16 cellular contexts compared by ENCODE assay signal in genomic region chr11:9330387-9331384, GRCh38. TPM values are rescaled to one million over a fixed set of nuclear protein-coding genes. Genes with fewer than 3 reads are reported as not detected.
DNase-seq lines count a peak whose midpoint lies in the region; ATAC-seq and TF ChIP-seq lines count a peak whose summit lies in the region.
"Had no signal": no experiment of that assay in that cellular context is flagged by ENCODE, and none has a peak within 500 bp of the region (broad histone marks: within the 10 kb centered on the region; RNA-seq: fewer than 3 reads in every experiment).

No MANE protein-coding gene starts in this region.

- 64 to 69% methylated on average over 10 of the region's 10 CpGs for WGBS in upper lobe of left lung, 2 donors

- intact Hi-C loops in mucosa of descending colon (cut with DNase I, micrococcal nuclease): no loop called here

- H3K9me3 ChIP-seq in upper lobe of left lung: no peaks in the 10 kb centered on the region
- no peaks in the 10 kb centered on the region for H3K9me3 ChIP-seq in mucosa of descending colon
- H3K9me3 ChIP-seq: colonic mucosa, gastrocnemius medialis, thyroid gland had no signal

- TF ChIP-seq EP300 in upper lobe of left lung (IDR thresholded peaks at IDR 0.05): peak in 2 of 4 donors; percentile 24 to 72

- TF ChIP-seq CTCF in HFF-Myc (IDR thresholded peaks at IDR 0.05; ENCODE audit: low read depth, low read length, missing control alignments) (no peak), upper lobe of left lung (IDR thresholded peaks at IDR 0.05) (no peak), mucosa of descending colon (IDR thresholded peaks at IDR 0.05) (no peak)

- H3K4me3 ChIP-seq in HFF-Myc (replicated peaks; ENCODE audit: low read depth, low read length) (peak overlapping the region; percentile 8; the same call in 1 of the 2 replicates), upper lobe of left lung (no peak overlapping the region), mucosa of descending colon (no peak overlapping the region)
- H3K4me3 ChIP-seq: colonic mucosa, gastrocnemius medialis, thyroid gland had no signal

- no peaks in the 10 kb centered on the region for H3K27me3 ChIP-seq in upper lobe of left lung
- H3K27me3 ChIP-seq: colonic mucosa, gastrocnemius medialis, thyroid gland had no signal

- ATAC-seq in upper lobe of left lung (ENCODE audit: low FRiP score in 2 of 2) (peak; percentile 56 to 93), mucosa of descending colon (no peak)
- ATAC-seq: gastrocnemius medialis had no signal

- H3K4me1 ChIP-seq in upper lobe of left lung (peaks cover 0 to 13% (median 3%) of the 10 kb centered on the region in 4 donors), mucosa of descending colon (ENCODE audit: low read depth) (no peaks in the 10 kb centered on the region)
- H3K4me1 ChIP-seq: colonic mucosa, gastrocnemius medialis, thyroid gland had no signal

- no peak for TF ChIP-seq POLR2A in upper lobe of left lung (IDR thresholded peaks at IDR 0.05)

- DNase-seq in HFF-Myc (ENCODE audit: extremely low read depth, low read depth) (peak; percentile 81), T1000 (lab: John Stamatoyannopoulos, UW) (peak; percentile 75), glomerular visceral epithelial cell (ENCODE audit: extremely low spot score) (peak; percentile 38), upper lobe of left lung (peak in 1 of 2 donors; percentile 70), COR-L47 (lab: John Stamatoyannopoulos, UW) (no peak), NCI-H1092 treated with DMSO at 0.1 percent for 48 hours (lab: John Stamatoyannopoulos, UW) (no peak), mucosa of descending colon (no peak)
- no peak for DNase-seq in activated effector memory CD4-positive, alpha-beta T cell treated with anti-CD3 and anti-CD28 coated beads, Interleukin-2, amount 50 U/mL, for 16 hours
- DNase-seq: colonic mucosa, gastrocnemius medialis, GOT3, NCI-H1417, NCI-H524 treated with DMSO at 0.1 percent for 48 hours, Right ventricle myocardium superior, small intestine, thyroid gland had no signal

- peak overlapping the region; percentile 22 to 80 (median 69) for H3K27ac ChIP-seq in upper lobe of left lung
- H3K27ac ChIP-seq: colonic mucosa, gastrocnemius medialis, thyroid gland had no signal

- no peaks in the 10 kb centered on the region for H3K36me3 ChIP-seq in upper lobe of left lung
- no peaks in the 10 kb centered on the region for H3K36me3 ChIP-seq in mucosa of descending colon (ENCODE audit: low read depth)
- H3K36me3 ChIP-seq: colonic mucosa, gastrocnemius medialis, thyroid gland had no signal

RNA-seq across cellular contexts. Expression of gene TMEM41B, which starts 16.3 kb away (rescaled TPM):
- total RNA-seq in upper lobe of left lung (100 to 1,000 TPM in 2 of 6 donors, 10 to 100 TPM in 4; 61.7 to 114 (median 88.5) TPM), mucosa of descending colon (10 to 100 TPM; 33.2 to 57.9 (median 54.0) TPM)

RNA-seq across cellular contexts. Expression of gene IPO7, which starts 53.8 kb away (rescaled TPM):
- total RNA-seq in upper lobe of left lung (100 to 1,000 TPM in 2 of 6 donors, 10 to 100 TPM in 4; 37.7 to 184 (median 94.8) TPM), mucosa of descending colon (100 to 1,000 TPM in 1 of 3 donors, 10 to 100 TPM in 2; 68.8 to 141 (median 69.9) TPM)

Comparison
In these comparisons a context has a peak if more than half of its experiments do, and no peak if none do; other contexts are left out.
1. DNase-seq: peak in HFF-Myc (single experiment), T1000 (single experiment) and glomerular visceral epithelial cell (single experiment); none in COR-L47 (single experiment), NCI-H1092 treated with DMSO at 0.1 percent for 48 hours (single experiment), activated effector memory CD4-positive, alpha-beta T cell treated with anti-CD3 and anti-CD28 coated beads, Interleukin-2, amount 50 U/mL, for 16 hours (single experiment) and mucosa of descending colon (0 of 3).